ENCODE assay signal across 16 cellular contexts in genomic region chr16:49836218-49836617, GRCh38. TPM values are rescaled to one million over a fixed set of nuclear protein-coding genes. Genes with fewer than 3 reads are reported as not detected.
DNase-seq lines count a peak whose midpoint lies in the region; ATAC-seq, FAIRE-seq and TF ChIP-seq lines count a peak whose summit lies in the region.
"Had no signal": no experiment of that assay in that cellular context is flagged by ENCODE, and none has a peak within 500 bp of the region (broad histone marks: within the 10 kb centered on the region; RNA-seq: fewer than 3 reads in every experiment).

No MANE protein-coding gene starts in this region.

- H3K4me3 Mint-ChIP-seq in type B pancreatic cell: no peak overlapping the region
- H3K4me3 Mint-ChIP-seq: stimulated activated naive CD8-positive, alpha-beta T cell treated with anti-CD3 and anti-CD28 coated beads, Interleukin-15, Interleukin-2, amounts not matched to agents 100 ng/mL and 50 ng/mL, for 24 hours had no signal

- WGBS in adipose tissue, 3 donors: 43 to 92% (median 91%) methylated on average over 2 of the region's 2 CpGs

- H3K9me3 ChIP-seq in lower lobe of right lung (no peaks in the 10 kb centered on the region), stomach smooth muscle (ENCODE audit: control insufficient read depth in 2 of 2, low read length in 2 of 2) (no peaks in the 10 kb centered on the region)
- H3K9me3 ChIP-seq: colonic mucosa had no signal

- H3K27ac Mint-ChIP-seq in type B pancreatic cell: no peak overlapping the region
- H3K27ac Mint-ChIP-seq: stimulated activated naive CD8-positive, alpha-beta T cell treated with anti-CD3 and anti-CD28 coated beads, Interleukin-15, Interleukin-2, amounts not matched to agents 100 ng/mL and 50 ng/mL, for 24 hours had no signal

- H3K27me3 ChIP-seq in lower lobe of right lung (ENCODE audit: low read depth) (peaks cover 10% of the 10 kb centered on the region), stomach smooth muscle (ENCODE audit: control insufficient read depth in 1 of 2, insufficient read depth in 2 of 2, low read length in 2 of 2) (peaks cover 2 to 5% of the 10 kb centered on the region in 2 donors)

- H3K9ac ChIP-seq in stomach smooth muscle (ENCODE audit: low read length in 2 of 2): peak overlapping the region in 1 of 2 donors; percentile 45
- H3K9ac ChIP-seq: GM23248, parathyroid adenoma had no signal

- FAIRE-seq in H54 (lab: Jason Lieb, UNC) (no peak), D721Med (lab: Jason Lieb, UNC) (no peak)
- FAIRE-seq: astrocyte had no signal

- ATAC-seq in lower lobe of right lung (no peak), GM21737 (IDR thresholded peaks at IDR 0.05; ENCODE audit: unreplicated experiment) (no peak)

- H3K9me3 Mint-ChIP-seq in type B pancreatic cell: no peaks in the 10 kb centered on the region
- H3K9me3 Mint-ChIP-seq: stimulated activated naive CD8-positive, alpha-beta T cell treated with anti-CD3 and anti-CD28 coated beads, Interleukin-15, Interleukin-2, amounts not matched to agents 100 ng/mL and 50 ng/mL, for 24 hours had no signal

- H3K4me1 ChIP-seq in lower lobe of right lung (peaks cover 62% of the 10 kb centered on the region), stomach smooth muscle (ENCODE audit: control insufficient read depth, insufficient read depth, low read length) (peaks cover 71% of the 10 kb centered on the region)
- H3K4me1 ChIP-seq: colonic mucosa had no signal

- intact Hi-C loops in lower lobe of right lung (cut with DNase I): no loop called here

- H3K4me1 Mint-ChIP-seq in type B pancreatic cell (ENCODE audit: unreplicated experiment): peaks cover 57% of the 10 kb centered on the region

- no peak for TF ChIP-seq CTCF in lower lobe of right lung (IDR thresholded peaks at IDR 0.05)
- no peak for TF ChIP-seq CTCF in type B pancreatic cell (conservative IDR thresholded peaks at IDR 0.05)
- no peak for TF ChIP-seq CTCF in D721Med (IDR thresholded peaks at IDR 0.05; ENCODE audit: insufficient read depth, missing control alignments)

- H3K4me3 ChIP-seq in lower lobe of right lung (no peak overlapping the region), stomach smooth muscle (ENCODE audit: low read length in 2 of 2) (no peak overlapping the region)
- H3K4me3 ChIP-seq: colonic mucosa, GM23248 had no signal

- peaks cover 20% of the 10 kb centered on the region for H3K27me3 Mint-ChIP-seq in type B pancreatic cell

- H3K27ac ChIP-seq in adipose tissue (ENCODE audit: low read depth, low read length) (peak overlapping the region; percentile 68), lower lobe of right lung (peak overlapping the region; percentile 82), stomach smooth muscle (ENCODE audit: low read length) (peak overlapping the region; percentile 79)
- H3K27ac ChIP-seq: GM23248 had no signal

- 0 out of 2 replicates have a peak, but pooled peaks have one; percentile 8 for TF ChIP-seq POLR2A in H54 (IDR thresholded peaks at IDR 0.05; ENCODE audit: low read depth, low read length)

- peaks cover 4% of the 10 kb centered on the region for H3K36me3 Mint-ChIP-seq in type B pancreatic cell

- no peak for DNase-seq in H54 (ENCODE audit: insufficient read length, low spot score)
- DNase-seq in lower lobe of right lung: no peak
- no peak for DNase-seq in type B pancreatic cell (ENCODE audit: extremely low spot score, unreplicated experiment)
- DNase-seq in D721Med (ENCODE audit: insufficient read length, low spot score): no peak
- DNase-seq in A172 (ENCODE audit: low spot score): no peak
- DNase-seq: activated effector memory CD4-positive, alpha-beta T cell treated with Interleukin-2 at 50 U/mL for 16 hours; colonic mucosa; GM23248; NCI-H1417 had no signal

- no peaks in the 10 kb centered on the region for H3K36me3 ChIP-seq in lower lobe of right lung
- no peaks in the 10 kb centered on the region for H3K36me3 ChIP-seq in stomach smooth muscle (ENCODE audit: control insufficient read depth in 2 of 2, insufficient read depth in 2 of 2, low read length in 2 of 2)
- H3K36me3 ChIP-seq: colonic mucosa had no signal

RNA-seq across cellular contexts. Expression of gene ZNF423, which starts 19.7 kb away (rescaled TPM):
- 10 to 100 TPM in 1 of 3 donors, 1 to 10 TPM in 2; 1.9 to 15.4 (median 8.7) TPM for polyA plus RNA-seq in adipose tissue
- total RNA-seq in lower lobe of right lung (10.7 TPM), type B pancreatic cell (ENCODE audit: low replicate concordance) (6.1 and 72.6 TPM in 2 replicates)
- total RNA-seq in A172 (2014; rRNA removed; shearing (Covaris generic)): not detected in 2 replicates
- total RNA-seq: HT-29 had no signal
